Comparison of ENCODE assay signal across 14 cellular contexts in genomic region chr9:33628865-33629410, GRCh38.
"Had no signal": no experiment of that assay in that cellular context is flagged by ENCODE, and none has a peak within 500 bp of the region (broad histone marks: within the 10 kb centered on the region; RNA-seq: fewer than 3 reads in every experiment).

No MANE protein-coding gene starts in this region.

- H3K4me1 Mint-ChIP-seq: nephron progenitor cell had no signal

- H3K4me3 Mint-ChIP-seq: activated naive CD4-positive, alpha-beta T cell treated with anti-CD3 and anti-CD28 coated beads, Interleukin-2, amount 50 U/mL, for 24 hours; activated T-helper 1 cell treated with anti-CD3 and anti-CD28 coated beads, Interleukin-12 subunit alpha, Interleukin-12 subunit beta, Interleukin-2, Interleukin-4 antibody, amounts not matched to agents 30 ng/mL and 10 ng/mL and 1 ng/mL, durations not matched to agents 14 hours and 24 hours and 36 hours; nephron progenitor cell had no signal

- FAIRE-seq: endothelial cell of umbilical vein had no signal

- H3K36me3 ChIP-seq: right lobe of liver, tibial artery, vagina had no signal

- H3K9me3 ChIP-seq: psoas muscle, right lobe of liver, tibial artery, vagina had no signal

- H3K36me3 Mint-ChIP-seq: activated naive CD4-positive, alpha-beta T cell treated with anti-CD3 and anti-CD28 coated beads, Interleukin-2, amount 50 U/mL, for 24 hours had no signal

- ATAC-seq: foreskin keratinocyte, psoas muscle, right lobe of liver had no signal

- H3K27me3 ChIP-seq: right lobe of liver, vagina had no signal

- DNase-seq: activated CD8-positive, alpha-beta memory T cell treated with anti-CD3 and anti-CD28 coated beads, Interleukin-2, amount 50 U/mL, for 4 hours; effector CD4-positive, alpha-beta T cell; foreskin keratinocyte; mesendoderm; nephron progenitor cell; psoas muscle; right lobe of liver; T-helper 2 cell; tibial artery had no signal

- H3K27ac ChIP-seq: coronary artery, foreskin keratinocyte, psoas muscle, right lobe of liver, tibial artery, vagina had no signal

- H3K27ac Mint-ChIP-seq: activated naive CD4-positive, alpha-beta T cell treated with anti-CD3 and anti-CD28 coated beads, Interleukin-2, amount 50 U/mL, for 24 hours; activated T-helper 1 cell treated with anti-CD3 and anti-CD28 coated beads, Interleukin-12 subunit alpha, Interleukin-12 subunit beta, Interleukin-2, Interleukin-4 antibody, amounts not matched to agents 30 ng/mL and 10 ng/mL and 1 ng/mL, durations not matched to agents 14 hours and 24 hours and 36 hours; nephron progenitor cell had no signal

- H3K4me3 ChIP-seq: coronary artery, psoas muscle, right lobe of liver, tibial artery, vagina had no signal

- H3K4me1 ChIP-seq: foreskin keratinocyte, psoas muscle, right lobe of liver, tibial artery, vagina had no signal

- H3K9me3 Mint-ChIP-seq: activated naive CD4-positive, alpha-beta T cell treated with anti-CD3 and anti-CD28 coated beads, Interleukin-2, amount 50 U/mL, for 24 hours; activated T-helper 1 cell treated with anti-CD3 and anti-CD28 coated beads, Interleukin-12 subunit alpha, Interleukin-12 subunit beta, Interleukin-2, Interleukin-4 antibody, amounts not matched to agents 30 ng/mL and 10 ng/mL and 1 ng/mL, durations not matched to agents 14 hours and 24 hours and 36 hours; nephron progenitor cell had no signal
